Comparison of ENCODE assay signal across 1 cellular context in the genomic region with DNA sequence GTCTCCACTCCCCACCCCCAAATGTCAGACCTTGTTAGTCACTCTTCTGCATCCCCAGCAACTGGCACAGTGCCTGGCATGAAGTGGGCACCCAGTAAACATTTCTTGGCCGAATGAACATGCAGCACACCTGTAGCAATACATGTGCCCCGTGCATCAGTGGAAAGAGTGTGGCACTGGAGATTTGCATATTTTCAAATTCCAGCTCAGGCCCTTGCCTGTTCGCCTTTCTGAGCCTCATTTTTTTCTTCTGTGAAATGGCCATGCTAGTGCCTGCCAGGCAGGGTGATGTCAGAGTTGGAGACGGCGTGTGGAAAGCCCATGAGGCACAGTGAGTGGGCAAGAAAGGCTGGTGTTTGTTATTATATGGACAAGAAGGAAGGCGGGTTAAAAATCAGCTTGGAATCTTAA.
TF ChIP-seq lines count a peak whose summit lies in the region.

No MANE protein-coding gene starts in this region.

TF ChIP-seq in GM12878, 131 proteins besides CTCF, POLR2A, EP300 and RAD21:
- TF ChIP-seq POLR2AphosphoS2 (IDR thresholded peaks at IDR 0.05; ENCODE audit: low read depth, low read length) (no peak), STAT1 (conservative IDR thresholded peaks at IDR 0.05) (no peak), CHD1 (IDR thresholded peaks at IDR 0.05; ENCODE audit: low read depth, low read length) (no peak), ZNF207 (IDR thresholded peaks at IDR 0.05; ENCODE audit: borderline replicate concordance) (no peak), TCF7 (IDR thresholded peaks at IDR 0.05; ENCODE audit: borderline replicate concordance) (no peak), CREB1 (IDR thresholded peaks at IDR 0.05; ENCODE audit: low read depth) (no peak), EZH2 (IDR thresholded peaks at IDR 0.05; ENCODE audit: borderline replicate concordance, control insufficient read depth, low read depth, low read length) (no peak), ZZZ3 (IDR thresholded peaks at IDR 0.05; ENCODE audit: control insufficient read depth, insufficient read length, low read depth) (no peak), SMARCA5 (IDR thresholded peaks at IDR 0.05) (no peak), RELA (IDR thresholded peaks at IDR 0.05; ENCODE audit: borderline replicate concordance, partially characterized antibody) (no peak), ETV6 (conservative IDR thresholded peaks at IDR 0.05 in 1 of 2, IDR thresholded peaks at IDR 0.05 in 1 of 2; ENCODE audit: borderline replicate concordance in 1 of 2, low read depth in 1 of 2) (no peak), FOXK2 (IDR thresholded peaks at IDR 0.05) (no peak), HDGF (IDR thresholded peaks at IDR 0.05) (no peak), STAT3 (IDR thresholded peaks at IDR 0.05; ENCODE audit: low read depth, low read length) (no peak), NR2C1 (IDR thresholded peaks at IDR 0.05) (no peak)
- TF ChIP-seq, protein P1, sequence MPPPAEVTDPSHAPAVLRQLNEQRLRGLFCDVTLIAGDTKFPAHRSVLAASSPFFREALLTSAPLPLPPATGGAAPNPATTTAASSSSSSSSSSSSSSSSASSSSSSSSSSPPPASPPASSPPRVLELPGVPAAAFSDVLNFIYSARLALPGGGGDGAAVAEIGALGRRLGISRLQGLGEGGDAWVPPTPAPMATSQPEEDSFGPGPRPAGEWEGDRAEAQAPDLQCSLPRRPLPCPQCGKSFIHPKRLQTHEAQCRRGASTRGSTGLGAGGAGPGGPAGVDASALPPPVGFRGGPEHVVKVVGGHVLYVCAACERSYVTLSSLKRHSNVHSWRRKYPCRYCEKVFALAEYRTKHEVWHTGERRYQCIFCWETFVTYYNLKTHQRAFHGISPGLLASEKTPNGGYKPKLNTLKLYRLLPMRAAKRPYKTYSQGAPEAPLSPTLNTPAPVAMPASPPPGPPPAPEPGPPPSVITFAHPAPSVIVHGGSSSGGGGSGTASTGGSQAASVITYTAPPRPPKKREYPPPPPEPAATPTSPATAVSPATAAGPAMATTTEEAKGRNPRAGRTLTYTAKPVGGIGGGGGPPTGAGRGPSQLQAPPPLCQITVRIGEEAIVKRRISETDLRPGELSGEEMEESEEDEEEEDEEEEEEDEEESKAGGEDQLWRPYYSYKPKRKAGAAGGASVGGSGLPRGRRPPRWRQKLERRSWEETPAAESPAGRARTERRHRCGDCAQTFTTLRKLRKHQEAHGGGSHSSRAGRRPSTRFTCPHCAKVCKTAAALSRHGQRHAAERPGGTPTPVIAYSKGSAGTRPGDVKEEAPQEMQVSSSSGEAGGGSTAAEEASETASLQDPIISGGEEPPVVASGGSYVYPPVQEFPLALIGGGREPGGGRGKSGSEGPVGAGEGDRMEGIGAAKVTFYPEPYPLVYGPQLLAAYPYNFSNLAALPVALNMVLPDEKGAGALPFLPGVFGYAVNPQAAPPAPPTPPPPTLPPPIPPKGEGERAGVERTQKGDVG (CRISPR knock-in tag; IDR thresholded peaks at IDR 0.05), result no peak
- TF ChIP-seq, protein P2, sequence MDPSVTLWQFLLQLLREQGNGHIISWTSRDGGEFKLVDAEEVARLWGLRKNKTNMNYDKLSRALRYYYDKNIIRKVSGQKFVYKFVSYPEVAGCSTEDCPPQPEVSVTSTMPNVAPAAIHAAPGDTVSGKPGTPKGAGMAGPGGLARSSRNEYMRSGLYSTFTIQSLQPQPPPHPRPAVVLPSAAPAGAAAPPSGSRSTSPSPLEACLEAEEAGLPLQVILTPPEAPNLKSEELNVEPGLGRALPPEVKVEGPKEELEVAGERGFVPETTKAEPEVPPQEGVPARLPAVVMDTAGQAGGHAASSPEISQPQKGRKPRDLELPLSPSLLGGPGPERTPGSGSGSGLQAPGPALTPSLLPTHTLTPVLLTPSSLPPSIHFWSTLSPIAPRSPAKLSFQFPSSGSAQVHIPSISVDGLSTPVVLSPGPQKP (IDR thresholded peaks at IDR 0.05; ENCODE audit: low read depth, low read length), result no peak
- TF ChIP-seq, protein P3, sequence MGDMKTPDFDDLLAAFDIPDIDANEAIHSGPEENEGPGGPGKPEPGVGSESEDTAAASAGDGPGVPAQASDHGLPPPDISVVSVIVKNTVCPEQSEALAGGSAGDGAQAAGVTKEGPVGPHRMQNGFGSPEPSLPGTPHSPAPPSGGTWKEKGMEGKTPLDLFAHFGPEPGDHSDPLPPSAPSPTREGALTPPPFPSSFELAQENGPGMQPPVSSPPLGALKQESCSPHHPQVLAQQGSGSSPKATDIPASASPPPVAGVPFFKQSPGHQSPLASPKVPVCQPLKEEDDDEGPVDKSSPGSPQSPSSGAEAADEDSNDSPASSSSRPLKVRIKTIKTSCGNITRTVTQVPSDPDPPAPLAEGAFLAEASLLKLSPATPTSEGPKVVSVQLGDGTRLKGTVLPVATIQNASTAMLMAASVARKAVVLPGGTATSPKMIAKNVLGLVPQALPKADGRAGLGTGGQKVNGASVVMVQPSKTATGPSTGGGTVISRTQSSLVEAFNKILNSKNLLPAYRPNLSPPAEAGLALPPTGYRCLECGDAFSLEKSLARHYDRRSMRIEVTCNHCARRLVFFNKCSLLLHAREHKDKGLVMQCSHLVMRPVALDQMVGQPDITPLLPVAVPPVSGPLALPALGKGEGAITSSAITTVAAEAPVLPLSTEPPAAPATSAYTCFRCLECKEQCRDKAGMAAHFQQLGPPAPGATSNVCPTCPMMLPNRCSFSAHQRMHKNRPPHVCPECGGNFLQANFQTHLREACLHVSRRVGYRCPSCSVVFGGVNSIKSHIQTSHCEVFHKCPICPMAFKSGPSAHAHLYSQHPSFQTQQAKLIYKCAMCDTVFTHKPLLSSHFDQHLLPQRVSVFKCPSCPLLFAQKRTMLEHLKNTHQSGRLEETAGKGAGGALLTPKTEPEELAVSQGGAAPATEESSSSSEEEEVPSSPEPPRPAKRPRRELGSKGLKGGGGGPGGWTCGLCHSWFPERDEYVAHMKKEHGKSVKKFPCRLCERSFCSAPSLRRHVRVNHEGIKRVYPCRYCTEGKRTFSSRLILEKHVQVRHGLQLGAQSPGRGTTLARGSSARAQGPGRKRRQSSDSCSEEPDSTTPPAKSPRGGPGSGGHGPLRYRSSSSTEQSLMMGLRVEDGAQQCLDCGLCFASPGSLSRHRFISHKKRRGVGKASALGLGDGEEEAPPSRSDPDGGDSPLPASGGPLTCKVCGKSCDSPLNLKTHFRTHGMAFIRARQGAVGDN (IDR thresholded peaks at IDR 0.05), result no peak
